ENCODE assay signal across 10 cellular contexts in genomic region chr14:102848830-102849521, GRCh38.
DNase-seq lines count a peak whose midpoint lies in the region; ATAC-seq and TF ChIP-seq lines count a peak whose summit lies in the region.
"Had no signal": no experiment of that assay in that cellular context is flagged by ENCODE, and none has a peak within 500 bp of the region (broad histone marks: within the 10 kb centered on the region; RNA-seq: fewer than 3 reads in every experiment).

No MANE protein-coding gene starts in this region.

- H3K4me1 ChIP-seq in colonic mucosa (peaks cover 15% of the 10 kb centered on the region), muscle layer of duodenum (ENCODE audit: control insufficient read depth in 1 of 2, insufficient read depth in 2 of 2, low read length in 2 of 2) (peaks cover 7% of the 10 kb centered on the region in 2 donors)
- H3K4me1 ChIP-seq: SJCRH30 had no signal

- ATAC-seq in GM19455 (IDR thresholded peaks at IDR 0.05; ENCODE audit: unreplicated experiment) = no peak

- no peak for TF ChIP-seq CTCF in CD14-positive monocyte (IDR thresholded peaks at IDR 0.05)
- no peak for TF ChIP-seq CTCF in colonic mucosa (IDR thresholded peaks at IDR 0.05)

- intact Hi-C loops in CD14-positive monocyte (cut with micrococcal nuclease) (no loop called here), colonic mucosa (cut with DNase I) (no loop called here)

- no peaks in the 10 kb centered on the region for H3K9me3 Mint-ChIP-seq in CD14-positive monocyte

- H3K9ac ChIP-seq in colonic mucosa (ENCODE audit: low read depth in 2 of 2, low read length in 2 of 2) = peak overlapping the region in 1 of 2 donors; percentile 56

- H3K4me3 ChIP-seq in colonic mucosa (no peak overlapping the region), muscle layer of duodenum (ENCODE audit: low read depth in 1 of 2, low read length in 2 of 2) (no peak overlapping the region)
- H3K4me3 ChIP-seq: SJCRH30 had no signal

- H3K27me3 ChIP-seq in colonic mucosa (no peaks in the 10 kb centered on the region), muscle layer of duodenum (ENCODE audit: low read depth, low read length) (no peaks in the 10 kb centered on the region)
- H3K27me3 ChIP-seq: SJCRH30 had no signal

- H3K36me3 Mint-ChIP-seq in CD14-positive monocyte = peaks cover 19 to 34% of the 10 kb centered on the region in 2 donors

- H3K4me1 Mint-ChIP-seq in CD14-positive monocyte = peaks cover 26% of the 10 kb centered on the region

- H3K27ac Mint-ChIP-seq in CD14-positive monocyte = peak overlapping the region in 4 of 7 donors; percentile 16 to 86 (median 76)

- H3K36me3 ChIP-seq in colonic mucosa (no peaks in the 10 kb centered on the region), muscle layer of duodenum (ENCODE audit: control insufficient read depth in 1 of 2, insufficient read depth in 2 of 2, low read length in 2 of 2) (no peaks in the 10 kb centered on the region)
- H3K36me3 ChIP-seq: SJCRH30 had no signal

- H3K27me3 Mint-ChIP-seq in CD14-positive monocyte (ENCODE audit: low read depth in 3 of 3) = no peaks in the 10 kb centered on the region

- DNase-seq in CD14-positive monocyte (ENCODE audit: low spot score) (no peak), NCI-H1694 (lab: John Stamatoyannopoulos, UW) (peak; percentile 86), colonic mucosa (peak; percentile 56), kidney glomerular epithelial cell (lab: John Stamatoyannopoulos, UW) (no peak), GOT3 (lab: John Stamatoyannopoulos, UW) (no peak), NCI-H2029 (lab: John Stamatoyannopoulos, UW) (no peak)
- DNase-seq: midbrain had no signal

- H3K9me3 ChIP-seq in colonic mucosa (no peaks in the 10 kb centered on the region), muscle layer of duodenum (ENCODE audit: control insufficient read depth in 1 of 2, low read length in 2 of 2) (no peaks in the 10 kb centered on the region)
- H3K9me3 ChIP-seq: SJCRH30 had no signal

- H3K27ac ChIP-seq in colonic mucosa (peak overlapping the region; percentile 88), muscle layer of duodenum (ENCODE audit: low read length) (peak overlapping the region; percentile 82)
- H3K27ac ChIP-seq: SJCRH30 had no signal

- no peak overlapping the region for H3K4me3 Mint-ChIP-seq in CD14-positive monocyte

Comparison
In these comparisons a context has a peak if more than half of its experiments do, and no peak if none do; other contexts are left out.
1. DNase-seq: peak in NCI-H1694 (single experiment) and colonic mucosa (single experiment); none in CD14-positive monocyte (single experiment), kidney glomerular epithelial cell (single experiment), GOT3 (single experiment) and NCI-H2029 (single experiment).